Comparison of ENCODE assay signal across 9 cellular contexts in the genomic region with DNA sequence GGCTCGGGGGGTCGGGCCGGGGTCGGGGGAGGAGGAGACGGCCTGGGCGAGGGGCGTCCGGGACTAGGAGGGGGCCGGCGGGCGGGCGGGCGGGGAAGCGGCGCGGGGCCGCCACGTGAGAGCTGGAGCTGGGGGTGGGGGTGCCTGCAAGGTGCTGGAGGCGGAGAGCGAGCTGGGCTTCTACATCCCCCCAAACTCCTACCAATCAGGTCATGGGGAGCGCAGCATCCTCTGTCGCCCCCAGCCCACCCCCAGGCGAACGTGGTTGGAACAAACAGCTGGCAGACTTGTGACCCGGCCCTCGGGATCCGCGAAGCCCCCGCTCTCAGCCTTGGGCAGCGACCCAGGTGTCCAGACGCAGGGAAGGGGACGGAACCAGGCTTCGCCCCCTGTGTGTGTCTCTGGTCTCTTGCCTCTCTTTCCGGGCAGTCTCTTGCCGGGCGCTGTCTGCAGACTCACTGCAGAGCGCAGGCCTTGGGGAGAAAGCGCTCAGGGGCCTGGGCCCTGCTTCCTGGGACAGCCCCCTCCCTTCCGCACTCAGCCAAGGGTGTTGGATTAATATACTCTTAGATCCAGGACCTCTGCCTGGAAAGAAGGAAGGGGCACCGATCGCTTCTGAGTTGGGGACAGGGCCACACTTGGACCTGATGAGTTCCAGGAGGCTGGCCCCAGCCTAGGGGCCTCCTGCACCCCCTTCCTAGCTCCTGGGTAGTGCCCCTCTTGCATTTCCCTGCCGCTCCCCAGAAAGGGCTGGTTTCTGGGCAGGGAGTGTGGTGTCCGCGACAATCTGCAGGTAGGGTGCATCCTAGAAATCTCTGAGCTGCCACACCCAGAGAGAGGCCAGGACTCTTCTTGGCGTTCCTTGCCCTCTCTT. TPM values are rescaled to one million over a fixed set of nuclear protein-coding genes. Genes with fewer than 3 reads are reported as not detected.
DNase-seq lines count a peak whose midpoint lies in the region; ATAC-seq and TF ChIP-seq lines count a peak whose summit lies in the region.
"Had no signal": no experiment of that assay in that cellular context is flagged by ENCODE, and none has a peak within 500 bp of the region (broad histone marks: within the 10 kb centered on the region; RNA-seq: fewer than 3 reads in every experiment).

No MANE protein-coding gene starts in this region.

- DNase-seq in MCF 10A (ENCODE audit: unreplicated experiment) (no peak), mammary epithelial cell (no peak), ecto neural progenitor cell (ENCODE audit: low spot score) (peak; percentile 76), mucosa of descending colon (no peak), NCI-H510A treated with DMSO at 0.1 percent for 48 hours (lab: John Stamatoyannopoulos, UW) (no peak)
- DNase-seq: effector CD8-positive, alpha-beta T cell had no signal

- no peaks in the 10 kb centered on the region for H3K4me1 ChIP-seq in mammary epithelial cell (ENCODE audit: insufficient read depth, low read length)
- peaks cover 8% of the 10 kb centered on the region for H3K4me1 ChIP-seq in mucosa of descending colon (ENCODE audit: low read depth)

- no peak overlapping the region for H3K27ac ChIP-seq in mammary epithelial cell (ENCODE audit: insufficient read depth, low read depth, low read length)

- H3K9ac ChIP-seq in mammary epithelial cell (ENCODE audit: insufficient read depth, low read length) = no peak overlapping the region

- BruUV-seq in MCF 10A (replicated peaks; lab: Mats Ljungman, UMichigan) = no TSS peak
- BruUV-seq in mammary epithelial cell (replicated peaks; lab: Mats Ljungman, UMichigan) = no TSS peak

- H3K79me2 ChIP-seq in mammary epithelial cell (ENCODE audit: insufficient read depth, low read length) = no peaks in the 10 kb centered on the region

- no peaks in the 10 kb centered on the region for H3K27me3 Mint-ChIP-seq in MCF 10A (ENCODE audit: insufficient read depth, unreplicated experiment)

- dilution Hi-C loops in mammary epithelial cell (cut with HindIII; ENCODE audit: low sequenced_read_pairs) = loop anchor here (5.0 to 25.0 kb wide), 3 partner anchors 35 to 420 kb away; no protein-coding TSS in a partner anchor

- POLR2A ChIA-PET in MCF 10A (lab: Yijun Ruan, JAX) = no interaction called here

- H3K27me3 ChIP-seq in mammary epithelial cell (ENCODE audit: insufficient read depth, low read length) = no peaks in the 10 kb centered on the region

- peaks cover 3% of the 10 kb centered on the region for H3K36me3 ChIP-seq in mammary epithelial cell (ENCODE audit: insufficient read depth, low read length)
- no peaks in the 10 kb centered on the region for H3K36me3 ChIP-seq in mucosa of descending colon (ENCODE audit: low read depth)

- peaks cover 12% of the 10 kb centered on the region for H3K4me1 Mint-ChIP-seq in MCF 10A (ENCODE audit: insufficient read depth, unreplicated experiment)

- no peak overlapping the region for H3K4me2 ChIP-seq in mammary epithelial cell (ENCODE audit: insufficient read depth, low read depth, low read length)

- intact Hi-C loops in MCF 10A (cut with micrococcal nuclease) = no loop called here
- intact Hi-C loops in mammary epithelial cell (cut with micrococcal nuclease) = no loop called here
- intact Hi-C loops in mucosa of descending colon (cut with DNase I, micrococcal nuclease) = no loop called here

- no peaks in the 10 kb centered on the region for H3K9me3 ChIP-seq in mammary epithelial cell (replicated peaks; ENCODE audit: insufficient read depth, low read length)
- H3K9me3 ChIP-seq in mucosa of descending colon = no peaks in the 10 kb centered on the region

- H3K27ac Mint-ChIP-seq in MCF 10A (ENCODE audit: low read depth, unreplicated experiment) = no peak overlapping the region

- H3K4me3 Mint-ChIP-seq in MCF 10A (ENCODE audit: unreplicated experiment) = peak overlapping the region; percentile 50

- H4K20me1 ChIP-seq in mammary epithelial cell (ENCODE audit: insufficient read depth, low read length) = no peaks in the 10 kb centered on the region

- in situ Hi-C loops in mammary epithelial cell (cut with MboI; ENCODE audit: low sequenced_read_pairs in 2 of 2) = loop anchor here (25.0 kb wide), 1 partner anchor 570 kb away; no protein-coding TSS in a partner anchor

- H2AFZ ChIP-seq in mammary epithelial cell (ENCODE audit: low read depth, low read length) = no peak overlapping the region

- CTCF ChIA-PET in MCF 10A (lab: Yijun Ruan, JAX) (interaction anchor here (0.6 to 11.3 kb wide), 6 partner anchors 9 to 419 kb away, joined by 3 to 81 read pairs (median 4); no protein-coding TSS in a partner anchor), mammary epithelial cell (lab: Charles Lee; ENCODE audit: low non-redundant PET) (no interaction called here)

- TF ChIP-seq CTCF in MCF 10A (IDR thresholded peaks at IDR 0.05; ENCODE audit: unreplicated experiment) = no peak
- no peak for TF ChIP-seq CTCF in mammary epithelial cell (conservative IDR thresholded peaks at IDR 0.05 in 1 of 2, IDR thresholded peaks at IDR 0.05 in 1 of 2; ENCODE audit: extremely low read depth in 1 of 2, insufficient read depth in 1 of 2, low read depth in 1 of 2, low read length in 2 of 2)
- no peak for TF ChIP-seq CTCF in mucosa of descending colon (IDR thresholded peaks at IDR 0.05)

- WGBS in mammary epithelial cell (ENCODE audit: low coverage, missing lambda C conversion rate) = 84% methylated on average over 12 of the region's 45 CpGs

- ATAC-seq in mucosa of descending colon (peak; percentile 11), GM19324 (IDR thresholded peaks at IDR 0.05; ENCODE audit: low FRiP score, unreplicated experiment) (no peak), GM19351 (IDR thresholded peaks at IDR 0.05; ENCODE audit: unreplicated experiment) (no peak), HG03354 (IDR thresholded peaks at IDR 0.05; ENCODE audit: poor library complexity, severe bottlenecking, unreplicated experiment) (no peak)

- H3K9me3 Mint-ChIP-seq in MCF 10A (ENCODE audit: unreplicated experiment) = no peaks in the 10 kb centered on the region

- peak overlapping the region in 1 of 3 experiments; percentile 42 for H3K4me3 ChIP-seq in mammary epithelial cell (replicated peaks in 1 of 3; ENCODE audit: insufficient read depth in 1 of 3, low read depth in 2 of 3, low read length in 3 of 3)
- H3K4me3 ChIP-seq in mucosa of descending colon = no peak overlapping the region

- peaks cover 4% of the 10 kb centered on the region for H3K36me3 Mint-ChIP-seq in MCF 10A (ENCODE audit: insufficient read depth, unreplicated experiment)

RNA-seq across cellular contexts. Expression of gene RASL10B, which starts 0.7 kb away (rescaled TPM):
- total RNA-seq in MCF 10A (2022) (0.09 and 0.10 TPM in 2 replicates), mammary epithelial cell (under 1 TPM; 0.19 to 0.67 TPM), mucosa of descending colon (1 to 10 TPM in 1 of 3 donors, under 1 TPM in 1, not detected in 1; 0.65 to 4.6 TPM)
- polyA plus RNA-seq in mammary epithelial cell = 0.07 TPM
- not detected for polyA minus RNA-seq in mammary epithelial cell

RNA-seq across cellular contexts. Expression of gene GAS2L2, which starts 20.9 kb away (rescaled TPM):
- 0.23 and 0.39 TPM in 2 replicates for total RNA-seq in MCF 10A (2022)
- total RNA-seq in mammary epithelial cell = under 1 TPM in 1 of 2 donors, not detected in 1; 0.24 TPM
- 0.07 TPM for polyA plus RNA-seq in mammary epithelial cell
- polyA minus RNA-seq in mammary epithelial cell = 0.31 TPM
- total RNA-seq in mucosa of descending colon = not detected

RNA-seq across cellular contexts. Expression of gene C17orf50, which starts 28.5 kb away (rescaled TPM):
- total RNA-seq in MCF 10A (2022) (not detected in 2 replicates), mammary epithelial cell (not detected), mucosa of descending colon (not detected)
- not detected for polyA plus RNA-seq in mammary epithelial cell
- polyA minus RNA-seq in mammary epithelial cell = not detected
